28 cellular contexts compared by ENCODE assay signal in the genomic region with DNA sequence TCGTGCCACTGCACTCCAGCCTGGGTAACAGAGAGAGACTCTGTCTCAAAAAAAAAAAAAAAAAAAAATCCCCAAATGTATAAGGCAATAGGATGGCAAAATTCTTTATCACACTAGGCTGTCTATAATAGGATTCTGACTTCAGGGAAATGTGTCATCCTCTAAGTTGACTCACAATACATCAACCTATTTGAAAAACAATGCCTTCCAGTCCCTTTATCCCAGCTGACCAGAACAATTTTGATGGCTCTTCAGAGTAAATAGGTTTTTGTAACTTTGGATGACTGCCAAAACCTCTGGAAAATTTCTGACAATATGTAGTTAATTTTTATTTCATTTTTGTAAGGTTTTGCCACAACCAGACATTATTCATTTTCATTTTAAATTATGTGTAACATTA.
DNase-seq lines count a peak whose midpoint lies in the region; ATAC-seq, FAIRE-seq and TF ChIP-seq lines count a peak whose summit lies in the region.
"Had no signal": no experiment of that assay in that cellular context is flagged by ENCODE, and none has a peak within 500 bp of the region (broad histone marks: within the 10 kb centered on the region; RNA-seq: fewer than 3 reads in every experiment).

No MANE protein-coding gene starts in this region.

- no peak overlapping the region for H3K27ac ChIP-seq in K562 (ENCODE audit: extremely low read depth, low read depth, low read length)
- no peak overlapping the region for H3K27ac ChIP-seq in CD4-positive, alpha-beta memory T cell (ENCODE audit: low read depth, low read length)
- H3K27ac ChIP-seq: 22Rv1, epithelial cell of prostate, left ventricle myocardium inferior, SK-N-MC had no signal

- TF ChIP-seq CTCF in K562 (IDR thresholded peaks at IDR 0.05 in 2 of 3, conservative IDR thresholded peaks at IDR 0.05 in 1 of 3; ENCODE audit: insufficient read depth in 2 of 3, low read depth in 1 of 3, low read length in 3 of 3): no peak

- CTCF ChIA-PET in K562 (lab: Yijun Ruan, JAX; ENCODE audit: low intra/inter-chr PET ratio): no interaction called here
- CTCF ChIA-PET in CD4-positive, alpha-beta memory T cell (lab: Charles Lee; ENCODE audit: partially characterized antibody): no interaction called here

- no peak overlapping the region for H3K4me3 Mint-ChIP-seq in CD4-positive, alpha-beta memory T cell
- H3K4me3 Mint-ChIP-seq: activated CD4-positive, alpha-beta T cell treated with anti-CD3 and anti-CD28 coated beads, Interleukin-2, amount 10 ng/mL, durations not matched to agents 24 days and 14 days; activated CD8-positive, alpha-beta memory T cell treated with anti-CD3 and anti-CD28 coated beads, Interleukin-2, amount 10 ng/mL, durations not matched to agents 7 days and 5 days; activated naive CD4-positive, alpha-beta T cell treated with anti-CD3 and anti-CD28 coated beads, Interleukin-2, amount 50 U/mL, for 24 hours; CD8-positive, alpha-beta memory T cell; natural killer cell treated with Interleukin-12 subunit alpha and Interleukin-12 subunit beta and Interleukin-15 and Interleukin-18, amount 100 ng/mL, for 72 hours had no signal

- no peak for TF ChIP-seq RAD21 in K562 (CRISPR knock-in tag; conservative IDR thresholded peaks at IDR 0.05 in 1 of 2, IDR thresholded peaks at IDR 0.05 in 1 of 2)

- H4K20me1 ChIP-seq in K562 (replicated peaks; ENCODE audit: control insufficient read depth, insufficient read depth, low read length): no peaks in the 10 kb centered on the region; the same call in 1 of the 2 replicates

- WGBS in K562 (ENCODE audit: insufficient coverage, low coverage, missing lambda C conversion rate): no CpG with 5 or more reads among the region's 1 CpG

- no peak overlapping the region for H3K4me3 ChIP-seq in K562
- no peak overlapping the region for H3K4me3 ChIP-seq in CD4-positive, alpha-beta memory T cell (ENCODE audit: low read length in 2 of 2)
- H3K4me3 ChIP-seq: left ventricle myocardium inferior, SK-N-MC, transverse colon had no signal

- H3K27me3 Mint-ChIP-seq in CD4-positive, alpha-beta memory T cell: peaks cover 3 to 4% of the 10 kb centered on the region in 2 donors
- H3K27me3 Mint-ChIP-seq: activated naive CD4-positive, alpha-beta T cell treated with anti-CD3 and anti-CD28 coated beads, Interleukin-2, amount 50 U/mL, for 24 hours had no signal

- no peak overlapping the region for H3K4me2 ChIP-seq in K562 (ENCODE audit: insufficient read depth, low read length)

- TF ChIP-seq POLR2A in K562 (conservative IDR thresholded peaks at IDR 0.05): no peak

- no peak for TF ChIP-seq EP300 in K562 (IDR thresholded peaks at IDR 0.05; ENCODE audit: low read length)

- no peaks in the 10 kb centered on the region for H3K9me3 ChIP-seq in K562 (replicated peaks; ENCODE audit: control insufficient read depth, insufficient read depth, low read depth, low read length)
- no peaks in the 10 kb centered on the region for H3K9me3 ChIP-seq in CD4-positive, alpha-beta memory T cell (ENCODE audit: control insufficient read depth in 1 of 2, low read length in 2 of 2)
- H3K9me3 ChIP-seq: left ventricle myocardium inferior, transverse colon had no signal

- ATAC-seq in K562 (no peak), HG03196 (IDR thresholded peaks at IDR 0.05; ENCODE audit: unreplicated experiment) (no peak)
- ATAC-seq: activated CD8-positive, alpha-beta memory T cell treated with anti-CD3 and anti-CD28 coated beads, Interleukin-2, amount 10 ng/mL, durations not matched to agents 7 days and 5 days; natural killer cell treated with Interleukin-12 subunit alpha and Interleukin-12 subunit beta and Interleukin-15 and Interleukin-18, amount 100 ng/mL, for 72 hours had no signal

- no peaks in the 10 kb centered on the region; a peak in 1 of 5 replicates for H3K27me3 ChIP-seq in K562 (ENCODE audit: control insufficient read depth in 2 of 2, insufficient read depth in 2 of 2, low read length in 2 of 2)
- no peaks in the 10 kb centered on the region for H3K27me3 ChIP-seq in CD4-positive, alpha-beta memory T cell (ENCODE audit: insufficient read depth, low read length)
- H3K27me3 ChIP-seq: transverse colon had no signal

- intact Hi-C loops in K562 (cut with micrococcal nuclease): no loop called here
- intact Hi-C loops in CD4-positive, alpha-beta memory T cell (cut with micrococcal nuclease): no loop called here

- H3K9ac ChIP-seq in K562 (ENCODE audit: insufficient read depth in 1 of 2, low read depth in 2 of 2, low read length in 2 of 2): no peak overlapping the region

- no peaks in the 10 kb centered on the region for H3K79me2 ChIP-seq in K562 (ENCODE audit: control insufficient read depth, insufficient read depth, low read length)

- no peaks in the 10 kb centered on the region for H3K36me3 ChIP-seq in K562 (ENCODE audit: control insufficient read depth, insufficient read depth, low read length)
- H3K36me3 ChIP-seq in CD4-positive, alpha-beta memory T cell (ENCODE audit: insufficient read depth, low read length): no peaks in the 10 kb centered on the region
- H3K36me3 ChIP-seq: left ventricle myocardium inferior, transverse colon had no signal

- no peaks in the 10 kb centered on the region; a peak in 1 of 5 replicates for H3K4me1 ChIP-seq in K562 (replicated peaks in 1 of 2; ENCODE audit: control insufficient read depth in 2 of 2, insufficient read depth in 2 of 2, low read length in 2 of 2)
- H3K4me1 ChIP-seq in CD4-positive, alpha-beta memory T cell (ENCODE audit: insufficient read depth, low read length): peaks cover 3% of the 10 kb centered on the region

- H3K4me1 Mint-ChIP-seq in CD4-positive, alpha-beta memory T cell: peaks cover 5 to 11% (median 10%) of the 10 kb centered on the region in 4 donors
- H3K4me1 Mint-ChIP-seq: activated CD4-positive, alpha-beta T cell treated with anti-CD3 and anti-CD28 coated beads, Interleukin-2, amount 10 ng/mL, durations not matched to agents 24 days and 14 days; activated CD8-positive, alpha-beta memory T cell treated with anti-CD3 and anti-CD28 coated beads, Interleukin-2, amount 10 ng/mL, durations not matched to agents 7 days and 5 days; activated naive CD4-positive, alpha-beta T cell treated with anti-CD3 and anti-CD28 coated beads, Interleukin-2, amount 50 U/mL, for 24 hours had no signal

- H3K9me1 ChIP-seq in K562 (ENCODE audit: control insufficient read depth, insufficient read depth, low read length): no peaks in the 10 kb centered on the region

- FAIRE-seq in K562 (lab: Jason Lieb, UNC): no peak
- FAIRE-seq: small intestine had no signal

- no TSS peak for BruUV-seq in K562 (replicated peaks; lab: Mats Ljungman, UMichigan)

- peak; percentile 10 for DNase-seq in NCI-H146 (lab: John Stamatoyannopoulos, UW)
- no peak for DNase-seq in NCI-H146 treated with DMSO at 0.1 percent for 48 hours (lab: John Stamatoyannopoulos, UW; ENCODE audit: unreplicated experiment)
- DNase-seq in LHCN-M2 (ENCODE audit: low read depth): peak; percentile 70
- DNase-seq in K562 (ENCODE audit: extremely low read depth in 1 of 4, low spot score in 3 of 4): no peak
- peak; percentile 66 to 91 for DNase-seq in lung microvascular endothelial cell (ENCODE audit: low read depth in 2 of 2)
- no peak for DNase-seq in islet precursor cell
- no peak for DNase-seq in CD4-positive, alpha-beta memory T cell
- DNase-seq: activated CD4-positive, alpha-beta T cell treated with anti-CD3 and anti-CD28 coated beads, Interleukin-2, amount 10 ng/mL, durations not matched to agents 24 days and 14 days; activated CD8-positive, alpha-beta memory T cell treated with anti-CD3 and anti-CD28 coated beads, Interleukin-2, amount 10 ng/mL, durations not matched to agents 7 days and 5 days; anterior cingulate cortex; caudate nucleus; CD8-positive, alpha-beta memory T cell; DMS153; foreskin melanocyte; GOT3; left ventricle myocardium inferior; midbrain; NCI-H1930; NCI-H446; small intestine; stimulated activated CD4-positive, alpha-beta T cell treated with anti-CD3 and anti-CD28 coated beads, Interleukin-1b, Interleukin-23, amount 100 ng/mL, for 48 hours; transverse colon had no signal

- H3K36me3 Mint-ChIP-seq in CD4-positive, alpha-beta memory T cell: no peaks in the 10 kb centered on the region
- H3K36me3 Mint-ChIP-seq: activated CD8-positive, alpha-beta memory T cell treated with anti-CD3 and anti-CD28 coated beads, Interleukin-2, amount 10 ng/mL, durations not matched to agents 7 days and 5 days; activated naive CD4-positive, alpha-beta T cell treated with anti-CD3 and anti-CD28 coated beads, Interleukin-2, amount 50 U/mL, for 24 hours; natural killer cell treated with Interleukin-12 subunit alpha and Interleukin-12 subunit beta and Interleukin-15 and Interleukin-18, amount 100 ng/mL, for 72 hours had no signal

- peaks cover 0 to 3% (median 0%) of the 10 kb centered on the region in 8 donors for H3K9me3 Mint-ChIP-seq in CD4-positive, alpha-beta memory T cell
- H3K9me3 Mint-ChIP-seq: activated naive CD4-positive, alpha-beta T cell treated with anti-CD3 and anti-CD28 coated beads, Interleukin-2, amount 50 U/mL, for 24 hours; natural killer cell treated with Interleukin-12 subunit alpha and Interleukin-12 subunit beta and Interleukin-15 and Interleukin-18, amount 100 ng/mL, for 72 hours had no signal

- in situ Hi-C loops in K562 (cut with MboI): no loop called here

- H2AFZ ChIP-seq in K562 (ENCODE audit: low read depth, low read length): no peak overlapping the region

- POLR2A ChIA-PET in K562 (lab: Yijun Ruan, JAX): no interaction called here
- POLR2A ChIA-PET in CD4-positive, alpha-beta memory T cell (lab: Charles Lee; ENCODE audit: partially characterized antibody): no interaction called here

- H3K27ac Mint-ChIP-seq in CD4-positive, alpha-beta memory T cell: no peak overlapping the region
- H3K27ac Mint-ChIP-seq: activated CD4-positive, alpha-beta T cell treated with anti-CD3 and anti-CD28 coated beads, Interleukin-2, amount 10 ng/mL, durations not matched to agents 24 days and 14 days; activated CD8-positive, alpha-beta memory T cell treated with anti-CD3 and anti-CD28 coated beads, Interleukin-2, amount 10 ng/mL, durations not matched to agents 7 days and 5 days; activated naive CD4-positive, alpha-beta T cell treated with anti-CD3 and anti-CD28 coated beads, Interleukin-2, amount 50 U/mL, for 24 hours; CD8-positive, alpha-beta memory T cell; natural killer cell treated with Interleukin-12 subunit alpha and Interleukin-12 subunit beta and Interleukin-15 and Interleukin-18, amount 100 ng/mL, for 72 hours had no signal

Comparison
In these comparisons a context has a peak if more than half of its experiments do, and no peak if none do; other contexts are left out.
1. DNase-seq: peak in NCI-H146 (single experiment), LHCN-M2 (single experiment) and lung microvascular endothelial cell (2 of 2); none in NCI-H146 treated with DMSO at 0.1 percent for 48 hours (single experiment), K562 (0 of 4), islet precursor cell (single experiment) and CD4-positive, alpha-beta memory T cell (0 of 5).